ENCODE assay signal across 12 cellular contexts in the genomic region with DNA sequence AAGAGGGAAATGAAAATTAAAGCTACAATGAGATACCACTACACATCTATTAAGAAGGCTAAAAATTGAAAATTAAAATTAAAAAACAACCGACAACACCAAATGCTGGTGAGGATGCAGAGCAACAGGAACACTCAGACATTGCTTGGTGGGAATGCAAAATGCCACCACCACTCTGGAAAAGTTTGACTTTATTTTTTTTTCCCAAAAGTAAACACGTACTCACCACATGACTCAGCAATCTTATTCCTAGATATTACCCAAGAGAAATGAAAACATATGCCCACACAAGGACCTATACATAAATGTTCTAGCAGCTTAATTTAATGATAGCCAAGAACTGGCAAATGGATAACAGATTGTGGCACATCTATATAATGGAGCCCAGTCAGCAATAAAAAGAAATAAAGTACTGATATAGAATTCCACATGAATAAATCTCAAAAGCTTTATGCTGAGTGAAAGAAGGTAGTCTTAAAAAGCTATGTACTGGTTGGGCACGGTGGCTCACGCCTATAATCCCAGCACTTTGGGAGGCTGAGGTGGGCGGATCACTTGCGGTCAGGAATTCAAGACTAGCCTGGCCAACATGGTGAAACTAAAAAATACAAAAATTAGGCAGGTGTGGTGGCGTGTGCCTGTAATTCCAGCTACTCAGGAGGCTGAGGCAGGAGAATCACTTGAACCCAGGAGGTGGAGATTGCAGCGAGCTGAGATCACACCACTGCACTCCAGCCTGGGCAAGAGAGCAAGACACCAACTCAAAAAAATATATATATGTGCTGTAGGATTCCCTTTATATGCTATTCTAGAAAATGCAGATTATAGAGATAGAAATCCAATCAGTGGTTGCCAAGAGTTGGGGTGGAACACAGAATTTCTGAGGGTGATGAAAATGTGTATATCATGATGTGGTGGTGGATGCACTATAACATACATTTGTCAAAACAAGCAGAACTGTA. TPM values are rescaled to one million over a fixed set of nuclear protein-coding genes. Genes with fewer than 3 reads are reported as not detected.
DNase-seq lines count a peak whose midpoint lies in the region; ATAC-seq and TF ChIP-seq lines count a peak whose summit lies in the region.
"Had no signal": no experiment of that assay in that cellular context is flagged by ENCODE, and none has a peak within 500 bp of the region (broad histone marks: within the 10 kb centered on the region; RNA-seq: fewer than 3 reads in every experiment).

No MANE protein-coding gene starts in this region.

- H3K4me3 ChIP-seq in Panc1 (ENCODE audit: low read depth in 2 of 2, low read length in 2 of 2) (no peak overlapping the region), psoas muscle (no peak overlapping the region)
- H3K4me3 ChIP-seq: Peyer's patch, upper lobe of left lung had no signal

- no TSS peak for BruUV-seq in Panc1 (replicated peaks; lab: Mats Ljungman, UMichigan)

- ATAC-seq in Panc1 (no peak; the same call in 1 of the 2 replicates), psoas muscle (no peak)

- no peak for TF ChIP-seq POLR2A in erythroblast (IDR thresholded peaks at IDR 0.05; ENCODE audit: low read length)

- in situ Hi-C loops in Caki2 (cut with HindIII; ENCODE audit: low pct_unique_long_range_greater_than_20kb, low sequenced_read_pairs) (loop anchor here (5.0 kb wide), 1 partner anchor 47 kb away; no protein-coding TSS in a partner anchor), Panc1 (cut with HindIII; ENCODE audit: low pct_unique_long_range_greater_than_20kb, low sequenced_read_pairs) (loop anchor here (10.0 kb wide), 1 partner anchor 61 kb away; no protein-coding TSS in a partner anchor)

- H3K27ac ChIP-seq in Panc1 (ENCODE audit: low read length) (peak overlapping the region; percentile 74), psoas muscle (peak overlapping the region; percentile 54)
- H3K27ac ChIP-seq: Peyer's patch, upper lobe of left lung had no signal

- no peaks in the 10 kb centered on the region for H3K9me3 ChIP-seq in Panc1 (ENCODE audit: control insufficient read depth, insufficient read depth, low read depth, low read length)
- no peaks in the 10 kb centered on the region for H3K9me3 ChIP-seq in psoas muscle
- H3K9me3 ChIP-seq: Peyer's patch, upper lobe of left lung had no signal

- intact Hi-C loops in Panc1 (cut with micrococcal nuclease; ENCODE audit: unreplicated experiment): no loop called here
- intact Hi-C loops in psoas muscle (cut with DNase I): no loop called here

- WGBS in psoas muscle, 3 donors: 88 to 92% (median 92%) methylated on average over 8 of the region's 8 CpGs

- no peak for TF ChIP-seq CTCF in Panc1 (IDR thresholded peaks at IDR 0.05)
- TF ChIP-seq CTCF in psoas muscle (IDR thresholded peaks at IDR 0.05): no peak

- peak; percentile 65 for DNase-seq in Caki2 (ENCODE audit: low read depth)
- no peak for DNase-seq in Panc1 (ENCODE audit: low read depth, low spot score)
- peak; percentile 15 to 60 for DNase-seq in erythroblast (lab: John Stamatoyannopoulos, UW)
- DNase-seq in psoas muscle: no peak
- DNase-seq in HPDE6-E6E7 (ENCODE audit: extremely low spot score): no peak
- DNase-seq in activated CD4-positive, alpha-beta T cell treated with anti-CD3 and anti-CD28 coated beads for 1 hour: no peak
- no peak for DNase-seq in activated CD4-positive, alpha-beta T cell treated with anti-CD3 and anti-CD28 coated beads, Interleukin-2, amount 50 U/mL, for 48 hours
- DNase-seq: activated gamma-delta T cell, islet precursor cell, NCI-H1930, Peyer's patch, upper lobe of left lung had no signal

- CTCF ChIA-PET in Panc1 (lab: Charles Lee): no interaction called here

- POLR2A ChIA-PET in Panc1 (lab: Charles Lee): interaction anchor here (0.6 kb wide), 1 partner anchor 114 kb away, joined by 5 read pairs; no protein-coding TSS in a partner anchor

- H3K4me1 ChIP-seq in Panc1 (ENCODE audit: control insufficient read depth, insufficient read depth, low read length): peaks cover 66% of the 10 kb centered on the region
- peaks cover 32% of the 10 kb centered on the region for H3K4me1 ChIP-seq in psoas muscle

- H3K27me3 ChIP-seq in Panc1 (ENCODE audit: control insufficient read depth, insufficient read depth, low read length) (no peaks in the 10 kb centered on the region), psoas muscle (ENCODE audit: insufficient read depth in 3 of 3, low read length in 2 of 3) (no peaks in the 10 kb centered on the region)
- H3K27me3 ChIP-seq: Peyer's patch, upper lobe of left lung had no signal

- H3K36me3 ChIP-seq in Panc1 (ENCODE audit: control insufficient read depth, insufficient read depth, low read length): no peaks in the 10 kb centered on the region
- no peaks in the 10 kb centered on the region for H3K36me3 ChIP-seq in psoas muscle (ENCODE audit: insufficient read depth in 1 of 2, low read depth in 1 of 2)
- H3K36me3 ChIP-seq: Peyer's patch, upper lobe of left lung had no signal

RNA-seq across cellular contexts. Expression of a gene that starts 4.2 kb away (rescaled TPM):
- 0.44 and 1.7 TPM in 2 replicates for total RNA-seq in Caki2 (2014; rRNA removed; shearing (Covaris generic); ENCODE audit: low replicate concordance)
- 1.1 TPM for total RNA-seq in Panc1 (2021; ENCODE audit: unreplicated experiment)
- 3.0 TPM for polyA plus RNA-seq in Panc1 (2012; ENCODE audit: insufficient read length)
- under 1 TPM in 1 of 4 donors, not detected in 3; 0.60 TPM for total RNA-seq in psoas muscle
- under 1 TPM in 1 of 3 donors, not detected in 2; 0.05 TPM for polyA plus RNA-seq in psoas muscle

RNA-seq across cellular contexts. Expression of a gene that starts 26.3 kb away (rescaled TPM):
- total RNA-seq in Caki2 (2014; rRNA removed; shearing (Covaris generic); ENCODE audit: low replicate concordance): 15.7 and 23.6 TPM in 2 replicates
- 70.6 TPM for total RNA-seq in Panc1 (2021; ENCODE audit: unreplicated experiment)
- polyA plus RNA-seq in Panc1 (2012; ENCODE audit: insufficient read length): 12.9 TPM
- 10 to 100 TPM; 25.9 to 37.1 (median 30.9) TPM for total RNA-seq in psoas muscle
- 10 to 100 TPM in 1 of 3 donors, 1 to 10 TPM in 2; 4.2 to 11.7 (median 7.2) TPM for polyA plus RNA-seq in psoas muscle

Comparison
In these comparisons a context has a peak if more than half of its experiments do, and no peak if none do; other contexts are left out.
1. DNase-seq: peak in Caki2 (single experiment) and erythroblast (2 of 2); none in Panc1 (single experiment), psoas muscle (0 of 2), HPDE6-E6E7 (single experiment), activated CD4-positive, alpha-beta T cell treated with anti-CD3 and anti-CD28 coated beads for 1 hour (single experiment) and activated CD4-positive, alpha-beta T cell treated with anti-CD3 and anti-CD28 coated beads, Interleukin-2, amount 50 U/mL, for 48 hours (0 of 2).